ENCODE assay signal across 16 cellular contexts in the genomic region with DNA sequence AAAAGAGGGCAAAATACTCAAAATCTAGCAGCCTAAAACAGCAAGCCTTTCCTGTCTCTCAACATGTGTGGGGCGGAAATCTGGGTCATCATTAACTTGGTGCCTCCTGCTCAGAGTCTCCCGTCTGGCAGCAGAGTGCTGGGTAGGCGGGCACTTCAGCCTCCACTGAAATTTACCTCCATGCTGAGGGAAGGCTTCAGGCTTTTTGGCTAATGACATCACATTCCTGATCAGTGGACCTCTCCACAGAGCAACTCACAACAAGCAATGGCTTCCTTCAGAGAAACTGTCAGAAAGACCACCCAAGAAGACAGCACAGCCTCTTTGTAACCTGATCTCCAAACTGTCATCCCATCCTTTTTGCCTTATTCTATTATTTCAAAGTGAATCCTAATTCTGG.
"Had no signal": no experiment of that assay in that cellular context is flagged by ENCODE, and none has a peak within 500 bp of the region (broad histone marks: within the 10 kb centered on the region; RNA-seq: fewer than 3 reads in every experiment).

No MANE protein-coding gene starts in this region.

- H3K27me3 Mint-ChIP-seq: activated B cell treated with CpG ODN at 0.5 μM for 24 hours; activated CD4-positive, alpha-beta T cell treated with anti-CD3 and anti-CD28 coated beads, Interleukin-2, amount 10 ng/mL, durations not matched to agents 7 days and 5 days; central memory CD8-positive, alpha-beta T cell; dendritic cell treated with granulocyte-macrophage colony-stimulating factor and Interleukin-4, amounts not matched to agents 40 ng/mL and 50 ng/mL, for 4 days had no signal

- H3K4me3 ChIP-seq: left lung, suprapubic skin, upper lobe of left lung had no signal

- H3K36me3 Mint-ChIP-seq: brain, natural killer cell had no signal

- H3K4me3 Mint-ChIP-seq: activated B cell treated with CpG ODN at 0.5 μM for 24 hours; activated CD4-positive, alpha-beta T cell treated with anti-CD3 and anti-CD28 coated beads, Interleukin-2, amount 10 ng/mL, durations not matched to agents 7 days and 5 days; brain; central memory CD8-positive, alpha-beta T cell; dendritic cell treated with granulocyte-macrophage colony-stimulating factor and Interleukin-4, amounts not matched to agents 40 ng/mL and 50 ng/mL, for 4 days; natural killer cell; T-helper 1 cell treated with Interleukin-12 subunit alpha and Interleukin-12 subunit beta and Interleukin-4 antibody, amounts not matched to agents 30 μg/mL and 1 μg/mL, for 36 hours had no signal

- H3K9me3 Mint-ChIP-seq: central memory CD8-positive, alpha-beta T cell; T-helper 1 cell treated with Interleukin-12 subunit alpha and Interleukin-12 subunit beta and Interleukin-4 antibody, amounts not matched to agents 30 μg/mL and 1 μg/mL, for 36 hours had no signal

- H3K27me3 ChIP-seq: left lung, suprapubic skin, upper lobe of left lung had no signal

- H3K27ac Mint-ChIP-seq: activated B cell treated with CpG ODN at 0.5 μM for 24 hours; activated CD4-positive, alpha-beta T cell treated with anti-CD3 and anti-CD28 coated beads, Interleukin-2, amount 10 ng/mL, durations not matched to agents 7 days and 5 days; brain; dendritic cell treated with granulocyte-macrophage colony-stimulating factor and Interleukin-4, amounts not matched to agents 40 ng/mL and 50 ng/mL, for 4 days; natural killer cell; T-helper 1 cell treated with Interleukin-12 subunit alpha and Interleukin-12 subunit beta and Interleukin-4 antibody, amounts not matched to agents 30 μg/mL and 1 μg/mL, for 36 hours had no signal

- H3K36me3 ChIP-seq: left lung, suprapubic skin, upper lobe of left lung had no signal

- H3K4me1 Mint-ChIP-seq: activated B cell treated with CpG ODN at 0.5 μM for 24 hours; activated CD4-positive, alpha-beta T cell treated with anti-CD3 and anti-CD28 coated beads, Interleukin-2, amount 10 ng/mL, durations not matched to agents 7 days and 5 days; brain; central memory CD8-positive, alpha-beta T cell; natural killer cell had no signal

- ATAC-seq: left lung; natural killer cell; stimulated activated naive CD8-positive, alpha-beta T cell treated with anti-CD3 and anti-CD28 coated beads, Interleukin-15, Interleukin-2, amounts not matched to agents 100 U/mL and 50 U/mL, for 24 hours had no signal

- DNase-seq: activated B cell treated with CpG ODN at 0.5 μM for 24 hours; activated CD4-positive, alpha-beta T cell treated with anti-CD3 and anti-CD28 coated beads, Interleukin-2, amount 10 ng/mL, durations not matched to agents 7 days and 5 days; activated naive CD4-positive, alpha-beta T cell treated with anti-CD3 and anti-CD28 coated beads, Interleukin-2, amount 50 U/mL, for 16 hours; amniotic stem cell; hypothalamus; left lung; natural killer cell; stimulated activated CD4-positive, alpha-beta T cell treated with anti-CD3 and anti-CD28 coated beads, Interleukin-4, amount 100 ng/mL, for 1 hour; stimulated activated CD8-positive, alpha-beta memory T cell treated with anti-CD3 and anti-CD28 coated beads, Interleukin-4, amount 100 ng/mL, for 48 hours; stimulated activated naive CD8-positive, alpha-beta T cell treated with anti-CD3 and anti-CD28 coated beads, Interleukin-15, Interleukin-2, amounts not matched to agents 100 U/mL and 50 U/mL, for 24 hours had no signal
